ENCODE assay signal across 3 cellular contexts in genomic region chr19:49461130-49461529, GRCh38. TPM values are rescaled to one million over a fixed set of nuclear protein-coding genes. Genes with fewer than 3 reads are reported as not detected.
"Had no signal": no experiment of that assay in that cellular context is flagged by ENCODE, and none has a peak within 500 bp of the region (broad histone marks: within the 10 kb centered on the region; RNA-seq: fewer than 3 reads in every experiment).

No MANE protein-coding gene starts in this region.

RNA-seq across cellular contexts. Expression of gene FLT3LG, which starts 12.9 kb away (rescaled TPM):
- total RNA-seq: astrocyte, bronchial epithelial cell had no signal

RNA-seq across cellular contexts. Expression of gene SLC17A7, which starts 19.8 kb away (rescaled TPM):
- total RNA-seq: activated naive CD8-positive, alpha-beta T cell treated with anti-CD3 and anti-CD28 coated beads for 36 hours; bronchial epithelial cell had no signal
